ENCODE assay signal across 1 cellular context in the genomic region with DNA sequence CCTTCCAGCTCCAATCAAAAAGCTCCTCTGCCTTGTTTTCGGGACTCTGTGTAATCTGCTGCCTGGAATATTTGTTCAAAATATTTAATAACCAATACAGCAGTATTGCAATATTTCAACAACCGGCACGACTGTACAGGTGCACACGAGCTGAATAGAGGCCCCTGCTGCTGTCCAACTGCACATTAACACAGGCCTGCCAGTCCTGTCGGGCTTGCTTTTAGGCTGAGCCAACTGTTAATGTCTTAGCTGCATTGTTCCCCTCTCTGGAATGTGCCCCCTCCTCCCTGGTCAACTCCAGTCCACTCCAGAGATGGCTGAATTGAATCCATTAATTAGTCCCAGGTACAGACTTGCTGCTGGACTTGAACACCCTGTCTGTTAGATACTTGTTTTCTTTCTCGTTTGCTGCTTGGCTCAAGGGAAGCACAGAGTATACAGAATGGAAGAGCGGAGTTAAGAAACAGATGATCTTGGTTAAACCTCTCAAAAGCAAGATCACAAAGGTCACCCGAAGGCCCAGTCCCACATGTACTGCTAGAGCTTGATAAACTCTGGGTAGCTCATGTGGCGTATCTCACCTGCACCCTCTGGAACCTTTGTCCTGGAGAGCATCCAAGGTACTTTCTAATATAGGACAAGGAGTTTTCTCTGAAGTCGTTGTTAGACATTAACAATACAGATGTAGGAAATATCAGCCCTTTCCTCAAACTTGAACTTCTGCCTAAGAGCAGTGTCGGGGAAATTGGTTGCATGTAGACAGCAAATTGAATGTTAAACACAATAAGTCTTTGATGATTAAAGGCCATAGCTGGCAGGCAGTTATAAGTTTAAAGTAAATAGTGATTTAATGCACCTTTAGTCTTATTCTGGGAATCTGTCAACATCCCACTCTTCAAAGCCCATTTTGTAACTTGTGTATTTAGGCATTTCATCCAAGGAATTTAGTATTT.
TF ChIP-seq lines count a peak whose summit lies in the region.

No MANE protein-coding gene starts in this region.

TF ChIP-seq in HepG2, 621 proteins besides CTCF, POLR2A, EP300 and RAD21 (continued from another document and continues in another):
- TF ChIP-seq, protein P1, sequence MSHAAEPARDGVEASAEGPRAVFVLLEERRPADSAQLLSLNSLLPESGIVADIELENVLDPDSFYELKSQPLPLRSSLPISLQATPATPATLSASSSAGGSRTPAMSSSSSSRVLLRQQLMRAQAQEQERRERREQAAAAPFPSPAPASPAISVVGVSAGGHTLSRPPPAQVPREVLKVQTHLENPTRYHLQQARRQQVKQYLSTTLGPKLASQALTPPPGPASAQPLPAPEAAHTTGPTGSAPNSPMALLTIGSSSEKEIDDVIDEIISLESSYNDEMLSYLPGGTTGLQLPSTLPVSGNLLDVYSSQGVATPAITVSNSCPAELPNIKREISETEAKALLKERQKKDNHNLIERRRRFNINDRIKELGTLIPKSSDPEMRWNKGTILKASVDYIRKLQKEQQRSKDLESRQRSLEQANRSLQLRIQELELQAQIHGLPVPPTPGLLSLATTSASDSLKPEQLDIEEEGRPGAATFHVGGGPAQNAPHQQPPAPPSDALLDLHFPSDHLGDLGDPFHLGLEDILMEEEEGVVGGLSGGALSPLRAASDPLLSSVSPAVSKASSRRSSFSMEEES (CRISPR knock-in tag; IDR thresholded peaks at IDR 0.05) = peak; percentile 63; the same call in 1 of the 2 replicates
- TF ChIP-seq ZMAT3 (CRISPR knock-in tag; conservative IDR thresholded peaks at IDR 0.05) (no peak), ZNF530 (CRISPR knock-in tag; IDR thresholded peaks at IDR 0.05; ENCODE audit: low read depth) (no peak), NR2F1 (CRISPR knock-in tag; IDR thresholded peaks at IDR 0.05) (peak in 1 of 2 experiments; percentile 47; a peak in 2 of 4 replicates), BCL6 (CRISPR knock-in tag; IDR thresholded peaks at IDR 0.05) (peak; percentile 99), ZNF746 (CRISPR knock-in tag; IDR thresholded peaks at IDR 0.05) (0 out of 2 replicates have a peak, but pooled peaks have one; percentile 26), ZNF878 (CRISPR knock-in tag; IDR thresholded peaks at IDR 0.05) (peak; percentile 81; the same call in 1 of the 2 replicates), TARDBP (CRISPR knock-in tag; IDR thresholded peaks at IDR 0.05) (peak; percentile 32; the same call in 1 of the 2 replicates), CEBPB (IDR thresholded peaks at IDR 0.05; ENCODE audit: borderline replicate concordance, low read depth, low read length) (no peak), TGIF2 (CRISPR knock-in tag; IDR thresholded peaks at IDR 0.05) (no peak), HOXD1 (CRISPR knock-in tag; IDR thresholded peaks at IDR 0.05) (peak; percentile 69; the same call in 1 of the 2 replicates), ZNF83 (CRISPR knock-in tag; IDR thresholded peaks at IDR 0.05; ENCODE audit: borderline replicate concordance) (0 out of 2 replicates have a peak, but pooled peaks have one; percentile 43), ZNF772 (CRISPR knock-in tag; IDR thresholded peaks at IDR 0.05) (0 out of 2 replicates have a peak, but pooled peaks have one; percentile 48)
- TF ChIP-seq, protein P2, sequence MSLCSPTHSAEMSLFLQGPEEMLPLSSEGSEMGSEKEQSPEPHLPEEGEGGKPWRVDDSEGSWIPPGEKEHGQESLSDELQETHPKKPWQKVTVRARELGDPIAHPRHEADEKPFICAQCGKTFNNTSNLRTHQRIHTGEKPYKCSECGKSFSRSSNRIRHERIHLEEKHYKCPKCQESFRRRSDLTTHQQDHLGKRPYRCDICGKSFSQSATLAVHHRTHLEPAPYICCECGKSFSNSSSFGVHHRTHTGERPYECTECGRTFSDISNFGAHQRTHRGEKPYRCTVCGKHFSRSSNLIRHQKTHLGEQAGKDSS (CRISPR knock-in tag; IDR thresholded peaks at IDR 0.05; ENCODE audit: borderline replicate concordance, low read depth) = no peak
- TF ChIP-seq, protein P3, sequence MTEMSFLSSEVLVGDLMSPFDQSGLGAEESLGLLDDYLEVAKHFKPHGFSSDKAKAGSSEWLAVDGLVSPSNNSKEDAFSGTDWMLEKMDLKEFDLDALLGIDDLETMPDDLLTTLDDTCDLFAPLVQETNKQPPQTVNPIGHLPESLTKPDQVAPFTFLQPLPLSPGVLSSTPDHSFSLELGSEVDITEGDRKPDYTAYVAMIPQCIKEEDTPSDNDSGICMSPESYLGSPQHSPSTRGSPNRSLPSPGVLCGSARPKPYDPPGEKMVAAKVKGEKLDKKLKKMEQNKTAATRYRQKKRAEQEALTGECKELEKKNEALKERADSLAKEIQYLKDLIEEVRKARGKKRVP (CRISPR knock-in tag; IDR thresholded peaks at IDR 0.05) = peak in 1 of 2 experiments; percentile 45; a peak in 2 of 4 replicates
- TF ChIP-seq, protein P4, sequence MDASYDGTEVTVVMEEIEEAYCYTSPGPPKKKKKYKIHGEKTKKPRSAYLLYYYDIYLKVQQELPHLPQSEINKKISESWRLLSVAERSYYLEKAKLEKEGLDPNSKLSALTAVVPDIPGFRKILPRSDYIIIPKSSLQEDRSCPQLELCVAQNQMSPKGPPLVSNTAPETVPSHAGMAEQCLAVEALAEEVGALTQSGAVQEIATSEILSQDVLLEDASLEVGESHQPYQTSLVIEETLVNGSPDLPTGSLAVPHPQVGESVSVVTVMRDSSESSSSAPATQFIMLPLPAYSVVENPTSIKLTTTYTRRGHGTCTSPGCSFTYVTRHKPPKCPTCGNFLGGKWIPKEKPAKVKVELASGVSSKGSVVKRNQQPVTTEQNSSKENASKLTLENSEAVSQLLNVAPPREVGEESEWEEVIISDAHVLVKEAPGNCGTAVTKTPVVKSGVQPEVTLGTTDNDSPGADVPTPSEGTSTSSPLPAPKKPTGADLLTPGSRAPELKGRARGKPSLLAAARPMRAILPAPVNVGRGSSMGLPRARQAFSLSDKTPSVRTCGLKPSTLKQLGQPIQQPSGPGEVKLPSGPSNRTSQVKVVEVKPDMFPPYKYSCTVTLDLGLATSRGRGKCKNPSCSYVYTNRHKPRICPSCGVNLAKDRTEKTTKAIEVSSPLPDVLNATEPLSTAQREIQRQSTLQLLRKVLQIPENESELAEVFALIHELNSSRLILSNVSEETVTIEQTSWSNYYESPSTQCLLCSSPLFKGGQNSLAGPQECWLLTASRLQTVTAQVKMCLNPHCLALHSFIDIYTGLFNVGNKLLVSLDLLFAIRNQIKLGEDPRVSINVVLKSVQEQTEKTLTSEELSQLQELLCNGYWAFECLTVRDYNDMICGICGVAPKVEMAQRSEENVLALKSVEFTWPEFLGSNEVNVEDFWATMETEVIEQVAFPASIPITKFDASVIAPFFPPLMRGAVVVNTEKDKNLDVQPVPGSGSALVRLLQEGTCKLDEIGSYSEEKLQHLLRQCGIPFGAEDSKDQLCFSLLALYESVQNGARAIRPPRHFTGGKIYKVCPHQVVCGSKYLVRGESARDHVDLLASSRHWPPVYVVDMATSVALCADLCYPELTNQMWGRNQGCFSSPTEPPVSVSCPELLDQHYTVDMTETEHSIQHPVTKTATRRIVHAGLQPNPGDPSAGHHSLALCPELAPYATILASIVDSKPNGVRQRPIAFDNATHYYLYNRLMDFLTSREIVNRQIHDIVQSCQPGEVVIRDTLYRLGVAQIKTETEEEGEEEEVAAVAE (CRISPR knock-in tag; IDR thresholded peaks at IDR 0.05; ENCODE audit: borderline replicate concordance) = no peak
- TF ChIP-seq, protein P5, sequence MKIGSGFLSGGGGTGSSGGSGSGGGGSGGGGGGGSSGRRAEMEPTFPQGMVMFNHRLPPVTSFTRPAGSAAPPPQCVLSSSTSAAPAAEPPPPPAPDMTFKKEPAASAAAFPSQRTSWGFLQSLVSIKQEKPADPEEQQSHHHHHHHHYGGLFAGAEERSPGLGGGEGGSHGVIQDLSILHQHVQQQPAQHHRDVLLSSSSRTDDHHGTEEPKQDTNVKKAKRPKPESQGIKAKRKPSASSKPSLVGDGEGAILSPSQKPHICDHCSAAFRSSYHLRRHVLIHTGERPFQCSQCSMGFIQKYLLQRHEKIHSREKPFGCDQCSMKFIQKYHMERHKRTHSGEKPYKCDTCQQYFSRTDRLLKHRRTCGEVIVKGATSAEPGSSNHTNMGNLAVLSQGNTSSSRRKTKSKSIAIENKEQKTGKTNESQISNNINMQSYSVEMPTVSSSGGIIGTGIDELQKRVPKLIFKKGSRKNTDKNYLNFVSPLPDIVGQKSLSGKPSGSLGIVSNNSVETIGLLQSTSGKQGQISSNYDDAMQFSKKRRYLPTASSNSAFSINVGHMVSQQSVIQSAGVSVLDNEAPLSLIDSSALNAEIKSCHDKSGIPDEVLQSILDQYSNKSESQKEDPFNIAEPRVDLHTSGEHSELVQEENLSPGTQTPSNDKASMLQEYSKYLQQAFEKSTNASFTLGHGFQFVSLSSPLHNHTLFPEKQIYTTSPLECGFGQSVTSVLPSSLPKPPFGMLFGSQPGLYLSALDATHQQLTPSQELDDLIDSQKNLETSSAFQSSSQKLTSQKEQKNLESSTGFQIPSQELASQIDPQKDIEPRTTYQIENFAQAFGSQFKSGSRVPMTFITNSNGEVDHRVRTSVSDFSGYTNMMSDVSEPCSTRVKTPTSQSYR (CRISPR knock-in tag; IDR thresholded peaks at IDR 0.05; ENCODE audit: borderline replicate concordance) = peak; percentile 44; the same call in 1 of the 2 replicates
- TF ChIP-seq, protein P6, sequence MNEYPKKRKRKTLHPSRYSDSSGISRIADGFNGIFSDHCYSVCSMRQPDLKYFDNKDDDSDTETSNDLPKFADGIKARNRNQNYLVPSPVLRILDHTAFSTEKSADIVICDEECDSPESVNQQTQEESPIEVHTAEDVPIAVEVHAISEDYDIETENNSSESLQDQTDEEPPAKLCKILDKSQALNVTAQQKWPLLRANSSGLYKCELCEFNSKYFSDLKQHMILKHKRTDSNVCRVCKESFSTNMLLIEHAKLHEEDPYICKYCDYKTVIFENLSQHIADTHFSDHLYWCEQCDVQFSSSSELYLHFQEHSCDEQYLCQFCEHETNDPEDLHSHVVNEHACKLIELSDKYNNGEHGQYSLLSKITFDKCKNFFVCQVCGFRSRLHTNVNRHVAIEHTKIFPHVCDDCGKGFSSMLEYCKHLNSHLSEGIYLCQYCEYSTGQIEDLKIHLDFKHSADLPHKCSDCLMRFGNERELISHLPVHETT (CRISPR knock-in tag; conservative IDR thresholded peaks at IDR 0.05) = peak; percentile 31; the same call in 1 of the 2 replicates
- TF ChIP-seq, protein P7, sequence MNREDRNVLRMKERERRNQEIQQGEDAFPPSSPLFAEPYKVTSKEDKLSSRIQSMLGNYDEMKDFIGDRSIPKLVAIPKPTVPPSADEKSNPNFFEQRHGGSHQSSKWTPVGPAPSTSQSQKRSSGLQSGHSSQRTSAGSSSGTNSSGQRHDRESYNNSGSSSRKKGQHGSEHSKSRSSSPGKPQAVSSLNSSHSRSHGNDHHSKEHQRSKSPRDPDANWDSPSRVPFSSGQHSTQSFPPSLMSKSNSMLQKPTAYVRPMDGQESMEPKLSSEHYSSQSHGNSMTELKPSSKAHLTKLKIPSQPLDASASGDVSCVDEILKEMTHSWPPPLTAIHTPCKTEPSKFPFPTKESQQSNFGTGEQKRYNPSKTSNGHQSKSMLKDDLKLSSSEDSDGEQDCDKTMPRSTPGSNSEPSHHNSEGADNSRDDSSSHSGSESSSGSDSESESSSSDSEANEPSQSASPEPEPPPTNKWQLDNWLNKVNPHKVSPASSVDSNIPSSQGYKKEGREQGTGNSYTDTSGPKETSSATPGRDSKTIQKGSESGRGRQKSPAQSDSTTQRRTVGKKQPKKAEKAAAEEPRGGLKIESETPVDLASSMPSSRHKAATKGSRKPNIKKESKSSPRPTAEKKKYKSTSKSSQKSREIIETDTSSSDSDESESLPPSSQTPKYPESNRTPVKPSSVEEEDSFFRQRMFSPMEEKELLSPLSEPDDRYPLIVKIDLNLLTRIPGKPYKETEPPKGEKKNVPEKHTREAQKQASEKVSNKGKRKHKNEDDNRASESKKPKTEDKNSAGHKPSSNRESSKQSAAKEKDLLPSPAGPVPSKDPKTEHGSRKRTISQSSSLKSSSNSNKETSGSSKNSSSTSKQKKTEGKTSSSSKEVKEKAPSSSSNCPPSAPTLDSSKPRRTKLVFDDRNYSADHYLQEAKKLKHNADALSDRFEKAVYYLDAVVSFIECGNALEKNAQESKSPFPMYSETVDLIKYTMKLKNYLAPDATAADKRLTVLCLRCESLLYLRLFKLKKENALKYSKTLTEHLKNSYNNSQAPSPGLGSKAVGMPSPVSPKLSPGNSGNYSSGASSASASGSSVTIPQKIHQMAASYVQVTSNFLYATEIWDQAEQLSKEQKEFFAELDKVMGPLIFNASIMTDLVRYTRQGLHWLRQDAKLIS (CRISPR knock-in tag; IDR thresholded peaks at IDR 0.05) = 0 out of 2 replicates have a peak, but pooled peaks have one; percentile 58
- TF ChIP-seq, protein P8, sequence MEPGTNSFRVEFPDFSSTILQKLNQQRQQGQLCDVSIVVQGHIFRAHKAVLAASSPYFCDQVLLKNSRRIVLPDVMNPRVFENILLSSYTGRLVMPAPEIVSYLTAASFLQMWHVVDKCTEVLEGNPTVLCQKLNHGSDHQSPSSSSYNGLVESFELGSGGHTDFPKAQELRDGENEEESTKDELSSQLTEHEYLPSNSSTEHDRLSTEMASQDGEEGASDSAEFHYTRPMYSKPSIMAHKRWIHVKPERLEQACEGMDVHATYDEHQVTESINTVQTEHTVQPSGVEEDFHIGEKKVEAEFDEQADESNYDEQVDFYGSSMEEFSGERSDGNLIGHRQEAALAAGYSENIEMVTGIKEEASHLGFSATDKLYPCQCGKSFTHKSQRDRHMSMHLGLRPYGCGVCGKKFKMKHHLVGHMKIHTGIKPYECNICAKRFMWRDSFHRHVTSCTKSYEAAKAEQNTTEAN (CRISPR knock-in tag; conservative IDR thresholded peaks at IDR 0.05) = peak; percentile 70
- TF ChIP-seq, protein P9, sequence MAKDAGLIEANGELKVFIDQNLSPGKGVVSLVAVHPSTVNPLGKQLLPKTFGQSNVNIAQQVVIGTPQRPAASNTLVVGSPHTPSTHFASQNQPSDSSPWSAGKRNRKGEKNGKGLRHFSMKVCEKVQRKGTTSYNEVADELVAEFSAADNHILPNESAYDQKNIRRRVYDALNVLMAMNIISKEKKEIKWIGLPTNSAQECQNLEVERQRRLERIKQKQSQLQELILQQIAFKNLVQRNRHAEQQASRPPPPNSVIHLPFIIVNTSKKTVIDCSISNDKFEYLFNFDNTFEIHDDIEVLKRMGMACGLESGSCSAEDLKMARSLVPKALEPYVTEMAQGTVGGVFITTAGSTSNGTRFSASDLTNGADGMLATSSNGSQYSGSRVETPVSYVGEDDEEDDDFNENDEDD (CRISPR knock-in tag; IDR thresholded peaks at IDR 0.05; ENCODE audit: borderline replicate concordance) = peak; percentile 44; the same call in 1 of the 2 replicates
- TF ChIP-seq, protein P10, sequence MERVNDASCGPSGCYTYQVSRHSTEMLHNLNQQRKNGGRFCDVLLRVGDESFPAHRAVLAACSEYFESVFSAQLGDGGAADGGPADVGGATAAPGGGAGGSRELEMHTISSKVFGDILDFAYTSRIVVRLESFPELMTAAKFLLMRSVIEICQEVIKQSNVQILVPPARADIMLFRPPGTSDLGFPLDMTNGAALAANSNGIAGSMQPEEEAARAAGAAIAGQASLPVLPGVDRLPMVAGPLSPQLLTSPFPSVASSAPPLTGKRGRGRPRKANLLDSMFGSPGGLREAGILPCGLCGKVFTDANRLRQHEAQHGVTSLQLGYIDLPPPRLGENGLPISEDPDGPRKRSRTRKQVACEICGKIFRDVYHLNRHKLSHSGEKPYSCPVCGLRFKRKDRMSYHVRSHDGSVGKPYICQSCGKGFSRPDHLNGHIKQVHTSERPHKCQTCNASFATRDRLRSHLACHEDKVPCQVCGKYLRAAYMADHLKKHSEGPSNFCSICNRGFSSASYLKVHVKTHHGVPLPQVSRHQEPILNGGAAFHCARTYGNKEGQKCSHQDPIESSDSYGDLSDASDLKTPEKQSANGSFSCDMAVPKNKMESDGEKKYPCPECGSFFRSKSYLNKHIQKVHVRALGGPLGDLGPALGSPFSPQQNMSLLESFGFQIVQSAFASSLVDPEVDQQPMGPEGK (CRISPR knock-in tag; IDR thresholded peaks at IDR 0.05) = peak; percentile 66
